Comparison of ENCODE assay signal across 15 cellular contexts in the genomic region with DNA sequence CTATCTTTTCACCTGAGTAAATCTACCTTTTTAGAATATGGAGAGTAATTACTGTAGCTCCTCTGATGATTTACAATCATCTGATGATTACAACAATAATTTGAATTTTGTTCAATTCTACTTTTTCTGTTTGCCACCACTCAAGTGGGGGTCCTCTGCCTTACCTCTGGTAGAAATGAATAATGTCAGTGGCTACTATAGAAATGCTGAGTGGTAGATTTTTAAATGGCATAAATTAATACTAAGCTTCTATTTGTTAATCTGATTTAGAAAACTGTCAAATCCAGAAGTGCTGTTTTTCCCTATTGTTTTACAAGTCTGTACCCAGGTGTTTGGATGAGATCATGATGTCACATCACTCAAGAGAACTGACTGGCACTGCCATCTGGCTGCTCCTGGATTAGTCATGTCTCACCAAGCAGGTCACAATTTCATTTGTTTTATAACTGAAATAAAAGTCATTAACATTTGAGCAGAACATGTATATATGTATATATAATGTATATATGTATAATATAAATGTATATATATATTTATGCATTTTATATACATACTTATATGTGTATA.
"Had no signal": no experiment of that assay in that cellular context is flagged by ENCODE, and none has a peak within 500 bp of the region (broad histone marks: within the 10 kb centered on the region; RNA-seq: fewer than 3 reads in every experiment).

No MANE protein-coding gene starts in this region.

- H3K9me3 ChIP-seq: esophagus muscularis mucosa, left ventricle myocardium inferior, ovary, stomach, testis, upper lobe of right lung had no signal

- DNase-seq: activated B cell treated with CpG ODN at 0.5 μM for 24 hours; activated CD4-positive, alpha-beta T cell treated with anti-CD3 and anti-CD28 coated beads for 48 hours; activated CD8-positive, alpha-beta memory T cell treated with anti-CD3 and anti-CD28 coated beads, Interleukin-2, amount 50 U/mL, for 48 hours; activated gamma-delta T cell; activated T-cell treated with anti-CD3 and anti-CD28 coated beads, Interleukin-2, amount 50 U/mL, for 72 hours; left ventricle myocardium inferior; naive thymus-derived CD4-positive, alpha-beta T cell; ovary; stimulated activated CD4-positive, alpha-beta T cell treated with anti-CD3 and anti-CD28 coated beads, Interleukin-12 subunit alpha, Interleukin-12 subunit beta, amount 100 ng/mL, for 4 hours; stimulated activated CD4-positive, alpha-beta T cell treated with anti-CD3 and anti-CD28 coated beads, Interleukin-2, amount 100 ng/mL, for 24 hours; stomach; testis; upper lobe of right lung had no signal

- H3K27me3 ChIP-seq: esophagus muscularis mucosa, ovary, stomach, testis, upper lobe of right lung had no signal

- H3K36me3 ChIP-seq: esophagus muscularis mucosa, left ventricle myocardium inferior, ovary, stomach, upper lobe of right lung had no signal

- H3K4me1 ChIP-seq: esophagus muscularis mucosa, left ventricle myocardium inferior, stomach, testis, upper lobe of right lung had no signal

- ATAC-seq: activated naive CD4-positive, alpha-beta T cell treated with anti-CD3 and anti-CD28 coated beads, Interleukin-2, amount 50 U/mL, for 72 hours; activated T-cell treated with anti-CD3 and anti-CD28 coated beads, Interleukin-2, amount 50 U/mL, for 72 hours; naive thymus-derived CD4-positive, alpha-beta T cell; upper lobe of right lung had no signal

- H3K4me3 ChIP-seq: esophagus muscularis mucosa, left ventricle myocardium inferior, ovary, stomach, testis, upper lobe of right lung had no signal

- H3K27ac ChIP-seq: esophagus muscularis mucosa, left ventricle myocardium inferior, ovary, stomach, testis, upper lobe of right lung had no signal
